8 cellular contexts compared by ENCODE assay signal in genomic region chr7:25125137-25125946, GRCh38.
DNase-seq lines count a peak whose midpoint lies in the region; ATAC-seq lines count a peak whose summit lies in the region.

Gene CYCS (minus strand): TSS chr7:25125260. CDS start chr7:25124119, 1,141 bp downstream.

- ATAC-seq in GM19372 (IDR thresholded peaks at IDR 0.05; ENCODE audit: low read depth, unreplicated experiment) (peak; percentile 91), HG03558 (IDR thresholded peaks at IDR 0.05; ENCODE audit: extremely low read depth, unreplicated experiment) (peak; percentile 89)

- DNase-seq in C1 segment of cervical spinal cord (lab: John Stamatoyannopoulos, UW): peak; percentile 84 to 100 (median 98)
- peak; percentile 98 for DNase-seq in NCI-H748 treated with DMSO at 0.1 percent for 48 hours (lab: John Stamatoyannopoulos, UW)
- DNase-seq in activated CD4-positive, alpha-beta T cell treated with anti-CD3 and anti-CD28 coated beads, Interleukin-2, amount 50 U/mL, for 24 hours (ENCODE audit: low read depth in 1 of 2, low spot score in 1 of 2): peak; percentile 96 to 99
- DNase-seq in dedifferentiated amniotic fluid mesenchymal stem cell (ENCODE audit: extremely low spot score): peak; percentile 100
- DNase-seq in left kidney (ENCODE audit: low read depth, low spot score): peak; percentile 100
- DNase-seq in stimulated activated CD4-positive, alpha-beta T cell treated with anti-CD3 and anti-CD28 coated beads, Interleukin-2, amount 100 ng/mL, for 24 hours: peak; percentile 99

Comparison
In these comparisons a context has a peak if more than half of its experiments do, and no peak if none do; other contexts are left out.
1. Peak in every context shown above with its lines: DNase-seq and ATAC-seq.